In the genomic region with DNA sequence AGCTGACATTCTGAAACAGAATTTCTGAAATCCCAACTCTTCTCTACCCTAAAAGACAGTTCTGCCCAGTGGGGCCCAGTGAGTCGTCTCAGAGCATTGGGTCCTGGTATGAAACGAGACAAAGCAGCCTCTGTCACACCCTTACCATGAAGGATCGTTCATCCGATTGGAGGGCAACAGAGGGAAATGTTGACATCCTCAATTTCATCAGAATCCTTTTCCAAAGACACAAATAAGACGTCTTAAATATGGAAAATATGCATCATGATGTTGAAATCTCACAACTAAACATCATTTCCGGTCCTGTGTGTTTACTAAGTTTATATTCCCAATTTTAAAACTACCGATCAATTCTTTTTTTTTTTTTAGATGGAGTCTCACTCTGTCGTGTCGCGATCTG, we compare ENCODE assay signal across 17 cellular contexts.
"Had no signal": no experiment of that assay in that cellular context is flagged by ENCODE, and none has a peak within 500 bp of the region (broad histone marks: within the 10 kb centered on the region; RNA-seq: fewer than 3 reads in every experiment).

No MANE protein-coding gene starts in this region.

- H3K4me2 ChIP-seq: neural progenitor cell, smooth muscle cell had no signal

- H2AFZ ChIP-seq: neural progenitor cell, parathyroid adenoma had no signal

- H3K4me3 ChIP-seq: breast epithelium, dorsolateral prefrontal cortex, heart left ventricle, left ventricle myocardium inferior, neural progenitor cell, smooth muscle cell had no signal

- H3K36me3 Mint-ChIP-seq: activated CD8-positive, alpha-beta memory T cell treated with anti-CD3 and anti-CD28 coated beads, Interleukin-2, amount 10 ng/mL, durations not matched to agents 7 days and 5 days; activated naive CD8-positive, alpha-beta T cell; neural progenitor cell; stimulated activated memory B cell treated with anti-CD40 and anti-IgM and Interleukin-4, amounts not matched to agents 10 μg/mL and 1 μg/mL and 100 μg/mL, for 72 hours had no signal

- H3K4me3 Mint-ChIP-seq: activated CD8-positive, alpha-beta memory T cell treated with anti-CD3 and anti-CD28 coated beads, Interleukin-2, amount 10 ng/mL, durations not matched to agents 7 days and 5 days; activated naive CD8-positive, alpha-beta T cell; activated T-cell treated with anti-CD3 and anti-CD28 coated beads, Interleukin-2, amount 50 U/mL, for 4 hours; neural progenitor cell; stimulated activated memory B cell treated with anti-CD40 and anti-IgM and Interleukin-4, amounts not matched to agents 10 μg/mL and 1 μg/mL and 100 μg/mL, for 72 hours had no signal

- H3K27ac Mint-ChIP-seq: activated CD8-positive, alpha-beta memory T cell treated with anti-CD3 and anti-CD28 coated beads, Interleukin-2, amount 10 ng/mL, durations not matched to agents 7 days and 5 days; activated naive CD8-positive, alpha-beta T cell; neural progenitor cell; stimulated activated memory B cell treated with anti-CD40 and anti-IgM and Interleukin-4, amounts not matched to agents 10 μg/mL and 1 μg/mL and 100 μg/mL, for 72 hours had no signal

- H3K27me3 ChIP-seq: breast epithelium, dorsolateral prefrontal cortex, neural progenitor cell had no signal

- DNase-seq: activated CD4-positive, alpha-beta T cell treated with anti-CD3 and anti-CD28 coated beads, Interleukin-2, amount 50 U/mL, for 4 hours; activated CD4-positive, CD25-positive, alpha-beta regulatory T cell; activated CD8-positive, alpha-beta memory T cell treated with anti-CD3 and anti-CD28 coated beads, Interleukin-2, amount 10 ng/mL, durations not matched to agents 7 days and 5 days; activated gamma-delta T cell; activated T-cell treated with anti-CD3 and anti-CD28 coated beads, Interleukin-2, amount 50 U/mL, for 4 hours; aorta; dorsolateral prefrontal cortex; foreskin melanocyte; heart left ventricle; left ventricle myocardium inferior had no signal

- H3K4me1 Mint-ChIP-seq: activated CD8-positive, alpha-beta memory T cell treated with anti-CD3 and anti-CD28 coated beads, Interleukin-2, amount 10 ng/mL, durations not matched to agents 7 days and 5 days; stimulated activated memory B cell treated with anti-CD40 and anti-IgM and Interleukin-4, amounts not matched to agents 10 μg/mL and 1 μg/mL and 100 μg/mL, for 72 hours had no signal

- H3K9ac ChIP-seq: neural progenitor cell, parathyroid adenoma had no signal

- ATAC-seq: activated CD8-positive, alpha-beta memory T cell treated with anti-CD3 and anti-CD28 coated beads, Interleukin-2, amount 10 ng/mL, durations not matched to agents 7 days and 5 days; activated T-cell treated with anti-CD3 and anti-CD28 coated beads, Interleukin-2, amount 50 U/mL, for 4 hours; esophagus mucosa; heart left ventricle; stimulated activated memory B cell treated with anti-CD40 and anti-IgM and Interleukin-4, amounts not matched to agents 10 μg/mL and 1 μg/mL and 100 μg/mL, for 72 hours had no signal

- H3K9me3 ChIP-seq: breast epithelium, heart left ventricle, left ventricle myocardium inferior had no signal

- H3K36me3 ChIP-seq: breast epithelium, heart left ventricle, left ventricle myocardium inferior, neural progenitor cell had no signal

- H3K27ac ChIP-seq: dorsolateral prefrontal cortex, left ventricle myocardium inferior, neural progenitor cell, parathyroid adenoma had no signal
